In the genomic region with DNA sequence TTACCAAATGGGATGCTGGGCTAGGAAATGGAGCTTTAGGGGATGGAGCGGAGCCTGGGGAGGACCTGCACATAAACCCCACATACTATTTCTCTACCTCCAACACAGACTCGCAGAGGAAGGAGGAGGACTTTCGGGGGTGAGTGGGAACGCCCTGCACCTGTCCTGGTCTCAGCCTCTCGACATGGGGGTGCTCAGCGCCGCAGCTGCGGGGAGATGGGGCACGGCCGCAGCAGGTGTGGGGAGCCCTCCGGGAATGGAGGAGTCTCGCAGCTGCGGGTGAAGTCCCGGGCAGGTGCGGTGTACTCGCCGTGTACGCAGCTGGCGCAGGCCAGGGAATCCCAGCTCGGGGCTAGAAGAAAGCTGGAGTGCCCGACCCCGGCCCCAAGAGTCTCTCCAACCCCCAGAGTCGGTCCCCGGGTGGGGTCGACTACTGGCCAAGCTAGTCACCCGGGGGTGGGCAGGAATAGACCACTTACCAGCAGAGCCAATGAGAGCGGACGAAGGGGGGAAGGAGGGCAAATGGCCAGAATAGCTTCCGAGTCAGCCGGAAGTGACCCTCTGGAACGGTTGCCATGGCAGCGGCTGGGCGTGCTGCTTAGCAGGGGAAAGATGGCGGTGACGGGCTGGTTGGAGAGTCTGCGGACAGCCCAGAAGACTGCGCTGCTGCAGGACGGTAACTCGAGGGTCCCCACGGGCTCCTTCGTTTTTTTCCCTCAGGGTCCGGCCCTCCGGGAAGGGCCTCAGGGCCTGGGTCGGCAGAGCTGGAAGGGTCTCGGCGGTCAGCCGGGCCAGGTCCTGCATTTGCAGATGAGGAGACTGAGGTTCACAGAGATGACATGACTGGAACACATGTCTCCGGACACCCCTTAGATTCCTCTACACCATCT, we compare ENCODE assay signal across 8 cellular contexts. TPM values are rescaled to one million over a fixed set of nuclear protein-coding genes. Genes with fewer than 3 reads are reported as not detected.
A peak's percentile ranks its signal among the peaks of the same experiment; 100 is the strongest.
DNase-seq lines count a peak whose midpoint lies in the region; ATAC-seq and TF ChIP-seq lines count a peak whose summit lies in the region.

DPCD (plus strand) TSS at position 597 of the 890 bp plus-strand sequence; CDS start at position 613, 16 bp downstream.
POLL (minus strand) TSS at position 533 of the 890 bp plus-strand sequence. CDS start 897 bp downstream, outside the sequence.

- H3K36me3 ChIP-seq in HEK293 (ENCODE audit: control insufficient read depth in 2 of 2, insufficient read depth in 1 of 2, low read length in 2 of 2) = peaks cover 0 to 31% of the 10 kb centered on the region in 2 experiments; a peak in 1 of 3 replicates
- H3K36me3 ChIP-seq in gastroesophageal sphincter = peaks cover 0 to 32% of the 10 kb centered on the region in 2 donors
- H3K36me3 ChIP-seq in neutrophil = peaks cover 19% of the 10 kb centered on the region

- TF ChIP-seq POLR2A in gastroesophageal sphincter (IDR thresholded peaks at IDR 0.05) = peak in 1 of 2 donors; percentile 22

- no peak for TF ChIP-seq EP300 in gastroesophageal sphincter (IDR thresholded peaks at IDR 0.05)

- CTCF ChIA-PET in HEK293 (lab: Yijun Ruan, JAX) = interaction anchor here (0.5 to 2.7 kb wide), 6 partner anchors 15 to 374 kb away, joined by 3 to 16 read pairs (median 4); no protein-coding TSS in a partner anchor

- H3K27ac ChIP-seq in HEK293 (ENCODE audit: extremely low read depth, low read depth, low read length) (peak within 1 kb of the TSS; percentile 72; the same call in 1 of the 2 replicates), gastroesophageal sphincter (peak within 1 kb of the TSS in 3 of 4 donors; percentile 78 to 85 (median 83)), neutrophil (peak within 1 kb of the TSS; percentile 24)

- H3K4me3 ChIP-seq in HEK293 (ENCODE audit: low read depth, low read length) = peak within 1 kb of the TSS; percentile 70
- H3K4me3 ChIP-seq in gastroesophageal sphincter = peak within 1 kb of the TSS; percentile 82 to 95
- H3K4me3 ChIP-seq in neutrophil (ENCODE audit: low read depth in 1 of 2, low read length in 1 of 2) = peak within 1 kb of the TSS; percentile 84 to 95

- H3K4me1 ChIP-seq in HEK293 (ENCODE audit: control insufficient read depth, insufficient read depth, low read length) (peaks cover 8% of the 10 kb centered on the region), gastroesophageal sphincter (peaks cover 0 to 30% (median 18%) of the 10 kb centered on the region in 3 donors), neutrophil (ENCODE audit: control insufficient read depth in 1 of 2, insufficient read depth in 1 of 2, low read depth in 1 of 2, low read length in 1 of 2) (peaks cover 14 to 15% of the 10 kb centered on the region in 2 experiments)

- peak; percentile 98 for DNase-seq in GM03348 (ENCODE audit: low spot score)
- peak; percentile 89 for DNase-seq in MV-4-11 (lab: John Stamatoyannopoulos, UW)
- peak; percentile 96 for DNase-seq in SK-N-DZ (ENCODE audit: low spot score)
- DNase-seq in activated naive CD4-positive, alpha-beta T cell treated with anti-CD3 and anti-CD28 coated beads, Interleukin-2, amount 50 U/mL, for 16 hours = peak; percentile 91

- H3K27me3 ChIP-seq in gastroesophageal sphincter (no peaks in the 10 kb centered on the region), neutrophil (no peaks in the 10 kb centered on the region)

- H3K9me3 ChIP-seq in HEK293 (ENCODE audit: control insufficient read depth, insufficient read depth, low read depth, low read length) (no peaks in the 10 kb centered on the region), gastroesophageal sphincter (no peaks in the 10 kb centered on the region), neutrophil (no peaks in the 10 kb centered on the region)

- POLR2A ChIA-PET in HEK293 (lab: Yijun Ruan, JAX) = interaction anchor here (0.6 to 1.7 kb wide), 9 partner anchors 9 to 445 kb away, joined by 3 to 9 read pairs (median 3); partner anchors contain the start of gene OGA

- no peak for TF ChIP-seq CTCF in HEK293 (tag by site-specific recombination; IDR thresholded peaks at IDR 0.05)
- TF ChIP-seq CTCF in gastroesophageal sphincter (IDR thresholded peaks at IDR 0.05) = no peak
- TF ChIP-seq CTCF in neutrophil (IDR thresholded peaks at IDR 0.05) = no peak
- no peak for TF ChIP-seq CTCF in subcutaneous adipose tissue (IDR thresholded peaks at IDR 0.05; ENCODE audit: low read depth)

- ATAC-seq in gastroesophageal sphincter = peak; percentile 95

- WGBS in gastroesophageal sphincter (ENCODE audit: low coverage in 1 of 2), 2 donors = 0 to 1% methylated on average over 11 to 14 of the region's 48 CpGs

TF ChIP-seq in HEK293, 187 proteins besides CTCF, POLR2A, EP300 and RAD21 (continues in another document):
- TF ChIP-seq ZNF132 (tag by site-specific recombination; IDR thresholded peaks at IDR 0.05; ENCODE audit: borderline replicate concordance) = no peak
- TF ChIP-seq ZNF692 (tag by site-specific recombination; IDR thresholded peaks at IDR 0.05) = peak; percentile 46; the same call in 1 of the 2 replicates
- peak; percentile 69; the same call in 1 of the 2 replicates for TF ChIP-seq BCL11B (tag by site-specific recombination; IDR thresholded peaks at IDR 0.05; ENCODE audit: low read depth)
- peak; percentile 32; the same call in 1 of the 2 replicates for TF ChIP-seq ZBTB10 (tag by site-specific recombination; IDR thresholded peaks at IDR 0.05)
- 0 out of 2 replicates have a peak, but pooled peaks have one; percentile 34 for TF ChIP-seq KLF8 (tag by site-specific recombination; IDR thresholded peaks at IDR 0.05)
- TF ChIP-seq ZNF292 (tag by site-specific recombination; IDR thresholded peaks at IDR 0.05; ENCODE audit: borderline replicate concordance, low read depth) = no peak
- no peak for TF ChIP-seq ZNF558 (tag by site-specific recombination; IDR thresholded peaks at IDR 0.05)
- TF ChIP-seq ZNF548 (tag by site-specific recombination; IDR thresholded peaks at IDR 0.05) = no peak
- TF ChIP-seq ZNF239 (tag by site-specific recombination; IDR thresholded peaks at IDR 0.05) = no peak
- no peak for TF ChIP-seq ZNF133 (tag by site-specific recombination; IDR thresholded peaks at IDR 0.05)
- TF ChIP-seq, protein P1, sequence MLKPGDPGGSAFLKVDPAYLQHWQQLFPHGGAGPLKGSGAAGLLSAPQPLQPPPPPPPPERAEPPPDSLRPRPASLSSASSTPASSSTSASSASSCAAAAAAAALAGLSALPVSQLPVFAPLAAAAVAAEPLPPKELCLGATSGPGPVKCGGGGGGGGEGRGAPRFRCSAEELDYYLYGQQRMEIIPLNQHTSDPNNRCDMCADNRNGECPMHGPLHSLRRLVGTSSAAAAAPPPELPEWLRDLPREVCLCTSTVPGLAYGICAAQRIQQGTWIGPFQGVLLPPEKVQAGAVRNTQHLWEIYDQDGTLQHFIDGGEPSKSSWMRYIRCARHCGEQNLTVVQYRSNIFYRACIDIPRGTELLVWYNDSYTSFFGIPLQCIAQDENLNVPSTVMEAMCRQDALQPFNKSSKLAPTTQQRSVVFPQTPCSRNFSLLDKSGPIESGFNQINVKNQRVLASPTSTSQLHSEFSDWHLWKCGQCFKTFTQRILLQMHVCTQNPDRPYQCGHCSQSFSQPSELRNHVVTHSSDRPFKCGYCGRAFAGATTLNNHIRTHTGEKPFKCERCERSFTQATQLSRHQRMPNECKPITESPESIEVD (tag by site-specific recombination; IDR thresholded peaks at IDR 0.05) = no peak
- no peak for TF ChIP-seq ZNF274 (IDR thresholded peaks at IDR 0.05; ENCODE audit: low read length)
- TF ChIP-seq ZNF274 (tag by site-specific recombination; IDR thresholded peaks at IDR 0.05; ENCODE audit: borderline replicate concordance) = no peak
- no peak for TF ChIP-seq GLI2 (tag by site-specific recombination; IDR thresholded peaks at IDR 0.05; ENCODE audit: borderline replicate concordance, low read depth)
- TF ChIP-seq ZBTB7A (tag by site-specific recombination; IDR thresholded peaks at IDR 0.05; ENCODE audit: low read depth) = no peak
- peak; percentile 91 for TF ChIP-seq YY2 (tag by site-specific recombination; IDR thresholded peaks at IDR 0.05)

RNA-seq across cellular contexts. Expression of gene DPCD, which starts in this region (rescaled TPM):
- polyA plus RNA-seq in SK-N-DZ (2014; cell fraction: cytosol; rRNA removed) = 59.7 and 66.7 TPM in 2 replicates
- polyA plus RNA-seq in SK-N-DZ (2014; cell fraction: nucleus; rRNA removed) = 31.6 and 34.6 TPM in 2 replicates
- total RNA-seq in gastroesophageal sphincter (10 to 100 TPM; 13.4 to 30.1 (median 24.5) TPM), subcutaneous adipose tissue (10 to 100 TPM; 12.2 to 16.0 (median 13.5) TPM)

RNA-seq across cellular contexts. Expression of gene POLL, which starts in this region (rescaled TPM):
- 13.1 and 19.5 TPM in 2 replicates for polyA plus RNA-seq in SK-N-DZ (2014; cell fraction: cytosol; rRNA removed)
- polyA plus RNA-seq in SK-N-DZ (2014; cell fraction: nucleus; rRNA removed) = 32.9 and 44.4 TPM in 2 replicates
- total RNA-seq in gastroesophageal sphincter (10 to 100 TPM; 21.6 to 28.8 (median 24.4) TPM), subcutaneous adipose tissue (10 to 100 TPM; 11.9 to 30.7 (median 21.4) TPM)

Comparison
In these comparisons a context has a peak if more than half of its experiments do, and no peak if none do; other contexts are left out.
1. Peak in every context shown above with its lines: DNase-seq, ATAC-seq, H3K4me3 ChIP-seq and H3K27ac ChIP-seq.
2. H3K27ac ChIP-seq: peak in every context shown above with its lines; median percentile 83 in gastroesophageal sphincter; 72 in HEK293; 24 in neutrophil.